Comparison of ENCODE assay signal across 10 cellular contexts in the genomic region with DNA sequence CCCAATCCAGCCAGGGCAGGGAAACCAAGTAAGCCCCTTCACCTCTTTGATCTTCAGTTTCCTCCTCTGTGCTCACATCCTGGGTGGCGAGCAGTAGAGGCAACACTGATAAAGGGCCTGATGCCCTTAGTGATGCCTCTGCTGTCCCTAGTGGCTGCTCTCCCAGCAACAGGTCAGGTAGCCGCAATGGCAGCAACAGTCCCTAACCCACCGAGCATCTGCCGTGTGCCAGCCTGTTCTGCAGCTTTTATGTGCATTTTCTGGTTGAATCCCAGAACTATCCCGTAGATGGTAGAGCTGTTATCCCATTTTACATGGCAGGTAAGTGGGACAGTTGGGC. TPM values are rescaled to one million over a fixed set of nuclear protein-coding genes. Genes with fewer than 3 reads are reported as not detected.
DNase-seq lines count a peak whose midpoint lies in the region; ATAC-seq, FAIRE-seq and TF ChIP-seq lines count a peak whose summit lies in the region.
"Had no signal": no experiment of that assay in that cellular context is flagged by ENCODE, and none has a peak within 500 bp of the region (broad histone marks: within the 10 kb centered on the region; RNA-seq: fewer than 3 reads in every experiment).

No MANE protein-coding gene starts in this region.

- 86% methylated on average over 5 of the region's 5 CpGs for WGBS in A549 (ENCODE audit: missing lambda C conversion rate)

- no peak for FAIRE-seq in A549 (lab: Jason Lieb, UNC)

- POLR2A ChIA-PET in A549 (lab: Yijun Ruan, JAX), result no interaction called here

- no peaks in the 10 kb centered on the region for H3K9me3 ChIP-seq in A549

- CTCF ChIA-PET in A549 (lab: Yijun Ruan, JAX), result interaction anchor here (1.1 to 4.7 kb wide), 12 partner anchors 10 to 256 kb away, joined by 3 to 66 read pairs (median 6); a partner anchor contains a TSS

- ATAC-seq in A549 (peak; percentile 67 to 79), SK-N-SH treated with all-trans-retinoic acid at 6 μM for 48 hours (peak; percentile 41), HG02678 (IDR thresholded peaks at IDR 0.05; ENCODE audit: unreplicated experiment) (no peak), HG03469 (IDR thresholded peaks at IDR 0.05; ENCODE audit: unreplicated experiment) (no peak)

- TF ChIP-seq CTCF in A549 (IDR thresholded peaks at IDR 0.05), result no peak
- TF ChIP-seq CTCF in GM12864 (IDR thresholded peaks at IDR 0.05; ENCODE audit: low read depth, low read length, missing control alignments), result peak; percentile 48
- TF ChIP-seq CTCF in fibroblast of the aortic adventitia (IDR thresholded peaks at IDR 0.05; ENCODE audit: insufficient read depth, low read length), result peak; percentile 25

- TF ChIP-seq POLR2A in A549 (IDR thresholded peaks at IDR 0.05; ENCODE audit: low read length), result no peak

- H3K4me2 ChIP-seq in A549, result no peak overlapping the region

- DNase-seq in A549 (ENCODE audit: low read depth in 1 of 2, low spot score in 1 of 2) (peak in 1 of 2 experiments; percentile 58), GM12864 (ENCODE audit: low read depth) (no peak), fibroblast of the aortic adventitia (ENCODE audit: low read depth) (no peak), SHP77 (lab: John Stamatoyannopoulos, UW) (no peak), SW480 (ENCODE audit: low spot score) (no peak)
- DNase-seq: NCI-H524 treated with DMSO at 0.1 percent for 48 hours; stimulated activated CD4-positive, alpha-beta T cell treated with anti-CD3 and anti-CD28 coated beads, Interleukin-4, amount 100 ng/mL, for 1 hour had no signal

- H3K4me3 ChIP-seq in A549 (no peak overlapping the region), GM12864 (ENCODE audit: low read depth, low read length) (no peak overlapping the region), fibroblast of the aortic adventitia (ENCODE audit: low read depth, low read length) (no peak overlapping the region)

- peaks cover 10% of the 10 kb centered on the region for H3K4me1 ChIP-seq in A549

- no peak overlapping the region for H3K27ac ChIP-seq in A549

- peak in 1 of 2 experiments; percentile 31; a peak in 2 of 5 replicates for TF ChIP-seq RAD21 in A549 (conservative IDR thresholded peaks at IDR 0.05 in 1 of 2, IDR thresholded peaks at IDR 0.05 in 1 of 2)

- no peak for TF ChIP-seq EP300 in A549 (IDR thresholded peaks at IDR 0.05)

TF ChIP-seq in A549, 52 proteins besides CTCF, POLR2A, EP300 and RAD21 (continues in another document):
- TF ChIP-seq MYC (IDR thresholded peaks at IDR 0.05; ENCODE audit: borderline replicate concordance, low read length) (no peak), CEBPB (IDR thresholded peaks at IDR 0.05) (no peak), MAFK (IDR thresholded peaks at IDR 0.05; ENCODE audit: partially characterized antibody) (no peak), NPAS2 (CRISPR knock-in tag; IDR thresholded peaks at IDR 0.05; ENCODE audit: borderline replicate concordance) (no peak), MAZ (IDR thresholded peaks at IDR 0.05; ENCODE audit: borderline replicate concordance, low read depth, low read length) (no peak), POLR2AphosphoS2 (conservative IDR thresholded peaks at IDR 0.05; ENCODE audit: low read length) (no peak), FOSL2 (IDR thresholded peaks at IDR 0.05) (no peak), FOSL2 (CRISPR knock-in tag; IDR thresholded peaks at IDR 0.05) (no peak), HOXB13 (CRISPR knock-in tag; IDR thresholded peaks at IDR 0.05; ENCODE audit: low read depth) (no peak), JUNB (IDR thresholded peaks at IDR 0.05) (no peak), EHF (CRISPR knock-in tag; IDR thresholded peaks at IDR 0.05) (no peak), CBX8 (IDR thresholded peaks at IDR 0.05) (no peak)

TF ChIP-seq in SK-N-SH treated with all-trans-retinoic acid at 6 μM for 48 hours, 23 proteins besides CTCF, POLR2A, EP300 and RAD21 (continues in another document):
- TF ChIP-seq, protein P1, sequence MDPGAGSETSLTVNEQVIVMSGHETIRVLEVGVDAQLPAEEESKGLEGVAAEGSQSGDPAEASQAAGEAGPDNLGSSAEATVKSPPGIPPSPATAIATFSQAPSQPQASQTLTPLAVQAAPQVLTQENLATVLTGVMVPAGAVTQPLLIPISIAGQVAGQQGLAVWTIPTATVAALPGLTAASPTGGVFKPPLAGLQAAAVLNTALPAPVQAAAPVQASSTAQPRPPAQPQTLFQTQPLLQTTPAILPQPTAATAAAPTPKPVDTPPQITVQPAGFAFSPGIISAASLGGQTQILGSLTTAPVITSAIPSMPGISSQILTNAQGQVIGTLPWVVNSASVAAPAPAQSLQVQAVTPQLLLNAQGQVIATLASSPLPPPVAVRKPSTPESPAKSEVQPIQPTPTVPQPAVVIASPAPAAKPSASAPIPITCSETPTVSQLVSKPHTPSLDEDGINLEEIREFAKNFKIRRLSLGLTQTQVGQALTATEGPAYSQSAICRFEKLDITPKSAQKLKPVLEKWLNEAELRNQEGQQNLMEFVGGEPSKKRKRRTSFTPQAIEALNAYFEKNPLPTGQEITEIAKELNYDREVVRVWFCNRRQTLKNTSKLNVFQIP (CRISPR knock-in tag; IDR thresholded peaks at IDR 0.05; ENCODE audit: borderline replicate concordance, low read depth), result no peak
- TF ChIP-seq CSDC2 (CRISPR knock-in tag; IDR thresholded peaks at IDR 0.05) (no peak), RARB (CRISPR knock-in tag; IDR thresholded peaks at IDR 0.05) (no peak), ISL1 (CRISPR knock-in tag; IDR thresholded peaks at IDR 0.05) (no peak), ZNF565 (CRISPR knock-in tag; conservative IDR thresholded peaks at IDR 0.05; ENCODE audit: low read depth) (no peak), TOX (CRISPR knock-in tag; IDR thresholded peaks at IDR 0.05; ENCODE audit: borderline replicate concordance) (no peak), GLIS3 (CRISPR knock-in tag; IDR thresholded peaks at IDR 0.05) (no peak)
- TF ChIP-seq, protein P2, sequence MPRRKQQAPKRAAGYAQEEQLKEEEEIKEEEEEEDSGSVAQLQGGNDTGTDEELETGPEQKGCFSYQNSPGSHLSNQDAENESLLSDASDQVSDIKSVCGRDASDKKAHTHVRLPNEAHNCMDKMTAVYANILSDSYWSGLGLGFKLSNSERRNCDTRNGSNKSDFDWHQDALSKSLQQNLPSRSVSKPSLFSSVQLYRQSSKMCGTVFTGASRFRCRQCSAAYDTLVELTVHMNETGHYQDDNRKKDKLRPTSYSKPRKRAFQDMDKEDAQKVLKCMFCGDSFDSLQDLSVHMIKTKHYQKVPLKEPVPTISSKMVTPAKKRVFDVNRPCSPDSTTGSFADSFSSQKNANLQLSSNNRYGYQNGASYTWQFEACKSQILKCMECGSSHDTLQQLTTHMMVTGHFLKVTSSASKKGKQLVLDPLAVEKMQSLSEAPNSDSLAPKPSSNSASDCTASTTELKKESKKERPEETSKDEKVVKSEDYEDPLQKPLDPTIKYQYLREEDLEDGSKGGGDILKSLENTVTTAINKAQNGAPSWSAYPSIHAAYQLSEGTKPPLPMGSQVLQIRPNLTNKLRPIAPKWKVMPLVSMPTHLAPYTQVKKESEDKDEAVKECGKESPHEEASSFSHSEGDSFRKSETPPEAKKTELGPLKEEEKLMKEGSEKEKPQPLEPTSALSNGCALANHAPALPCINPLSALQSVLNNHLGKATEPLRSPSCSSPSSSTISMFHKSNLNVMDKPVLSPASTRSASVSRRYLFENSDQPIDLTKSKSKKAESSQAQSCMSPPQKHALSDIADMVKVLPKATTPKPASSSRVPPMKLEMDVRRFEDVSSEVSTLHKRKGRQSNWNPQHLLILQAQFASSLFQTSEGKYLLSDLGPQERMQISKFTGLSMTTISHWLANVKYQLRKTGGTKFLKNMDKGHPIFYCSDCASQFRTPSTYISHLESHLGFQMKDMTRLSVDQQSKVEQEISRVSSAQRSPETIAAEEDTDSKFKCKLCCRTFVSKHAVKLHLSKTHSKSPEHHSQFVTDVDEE (CRISPR knock-in tag; IDR thresholded peaks at IDR 0.05), result no peak

RNA-seq across cellular contexts. Expression of a gene that starts 5.2 kb away (rescaled TPM):
- polyA plus RNA-seq in A549 (2011; rRNA removed) (30.8 and 33.6 TPM in 2 replicates), A549 (2017; fragmentation: RNase III; extraction: RNeasy Plus Mini Kit Qiagen cat#74134 plus additional on column Dnase treatment) (41.8 to 46.8 TPM (median 45.9 TPM) in 3 replicates)
- polyA plus RNA-seq in A549 (2012; cell fraction: cytosol; rRNA removed), result 88.0 and 105 TPM in 2 replicates
- 125 and 152 TPM in 2 replicates for polyA plus RNA-seq in A549 (2012; cell fraction: nucleus; rRNA removed)
- 39.1 and 43.6 TPM in 2 replicates for polyA minus RNA-seq in A549 (2011; rRNA and poly(A)+ RNA removed)
- total RNA-seq in fibroblast of the aortic adventitia (ENCODE audit: low replicate concordance), result 32.1 and 76.8 TPM in 2 replicates

RNA-seq across cellular contexts. Expression of a gene that starts 28.0 kb away (rescaled TPM):
- polyA plus RNA-seq in A549 (2011; rRNA removed) (28.6 and 39.9 TPM in 2 replicates), A549 (2017; fragmentation: RNase III; extraction: RNeasy Plus Mini Kit Qiagen cat#74134 plus additional on column Dnase treatment) (107 to 134 TPM (median 123 TPM) in 3 replicates)
- 130 and 136 TPM in 2 replicates for polyA plus RNA-seq in A549 (2012; cell fraction: cytosol; rRNA removed)
- 715 and 951 TPM in 2 replicates for polyA plus RNA-seq in A549 (2012; cell fraction: nucleus; rRNA removed)
- polyA minus RNA-seq in A549 (2011; rRNA and poly(A)+ RNA removed), result 25.4 and 44.5 TPM in 2 replicates
- total RNA-seq in fibroblast of the aortic adventitia (ENCODE audit: low replicate concordance), result 47.3 and 147 TPM in 2 replicates

RNA-seq across cellular contexts. Expression of a gene that starts 31.3 kb away (rescaled TPM):
- 1,041 and 1,340 TPM in 2 replicates for polyA plus RNA-seq in A549 (2011; rRNA removed)
- 24.8 and 29.0 TPM in 2 replicates for polyA plus RNA-seq in A549 (2012; cell fraction: cytosol; rRNA removed)
- polyA plus RNA-seq in A549 (2012; cell fraction: nucleus; rRNA removed), result 215 and 608 TPM in 2 replicates
- 167 to 203 TPM (median 188 TPM) in 3 replicates for polyA plus RNA-seq in A549 (2017; fragmentation: RNase III; extraction: RNeasy Plus Mini Kit Qiagen cat#74134 plus additional on column Dnase treatment)
- 10,326 and 11,734 TPM in 2 replicates for polyA minus RNA-seq in A549 (2011; rRNA and poly(A)+ RNA removed)
- 10,787 and 27,374 TPM in 2 replicates for total RNA-seq in fibroblast of the aortic adventitia (ENCODE audit: low replicate concordance)

RNA-seq across cellular contexts. Expression of a gene that starts 40.1 kb away (rescaled TPM):
- polyA plus RNA-seq in A549 (2011; rRNA removed) (28.2 and 32.3 TPM in 2 replicates), A549 (2017; fragmentation: RNase III; extraction: RNeasy Plus Mini Kit Qiagen cat#74134 plus additional on column Dnase treatment) (66.1 to 68.2 TPM (median 68.1 TPM) in 3 replicates)
- 114 and 117 TPM in 2 replicates for polyA plus RNA-seq in A549 (2012; cell fraction: cytosol; rRNA removed)
- polyA plus RNA-seq in A549 (2012; cell fraction: nucleus; rRNA removed), result 107 and 125 TPM in 2 replicates
- 8.1 and 14.2 TPM in 2 replicates for polyA minus RNA-seq in A549 (2011; rRNA and poly(A)+ RNA removed)
- total RNA-seq in fibroblast of the aortic adventitia (ENCODE audit: low replicate concordance), result 27.2 and 48.0 TPM in 2 replicates

RNA-seq across cellular contexts. Expression of a gene that starts 42.2 kb away (rescaled TPM):
- polyA plus RNA-seq in A549 (2011; rRNA removed) (13.5 and 16.9 TPM in 2 replicates), A549 (2017; fragmentation: RNase III; extraction: RNeasy Plus Mini Kit Qiagen cat#74134 plus additional on column Dnase treatment) (18.6 to 23.9 TPM (median 23.1 TPM) in 3 replicates)
- 35.2 and 57.6 TPM in 2 replicates for polyA plus RNA-seq in A549 (2012; cell fraction: cytosol; rRNA removed)
- polyA plus RNA-seq in A549 (2012; cell fraction: nucleus; rRNA removed), result 51.4 and 59.1 TPM in 2 replicates
- 8.3 and 16.3 TPM in 2 replicates for polyA minus RNA-seq in A549 (2011; rRNA and poly(A)+ RNA removed)
- 5.6 and 21.6 TPM in 2 replicates for total RNA-seq in fibroblast of the aortic adventitia (ENCODE audit: low replicate concordance)

Comparison
In these comparisons a context has a peak if more than half of its experiments do, and no peak if none do; other contexts are left out.
1. ATAC-seq: peak in A549 (2 of 2) and SK-N-SH treated with all-trans-retinoic acid at 6 μM for 48 hours (single experiment); none in HG02678 (single experiment) and HG03469 (single experiment).